14 cellular contexts compared by ENCODE assay signal in genomic region chr16:46894011-46894672, GRCh38. TPM values are rescaled to one million over a fixed set of nuclear protein-coding genes. Genes with fewer than 3 reads are reported as not detected.
DNase-seq lines count a peak whose midpoint lies in the region; ATAC-seq and TF ChIP-seq lines count a peak whose summit lies in the region.
"Had no signal": no experiment of that assay in that cellular context is flagged by ENCODE, and none has a peak within 500 bp of the region (broad histone marks: within the 10 kb centered on the region; RNA-seq: fewer than 3 reads in every experiment).

No MANE protein-coding gene starts in this region.

- H3K4me1 Mint-ChIP-seq in HFFc6 (ENCODE audit: low read depth) = peaks cover 8% of the 10 kb centered on the region

- no peaks in the 10 kb centered on the region for H3K9me3 Mint-ChIP-seq in HFFc6
- H3K9me3 Mint-ChIP-seq: mesothelial cell of epicardium had no signal

- DNase-seq in left kidney (ENCODE audit: low read depth, low spot score) (peak; percentile 44), sciatic nerve (ENCODE audit: low spot score) (no peak), NCI-H1436 treated with DMSO at 0.1 percent for 48 hours (lab: John Stamatoyannopoulos, UW) (no peak), activated gamma-delta T cell treated with Interleukin-2 at 50 U/mL for 16 hours (no peak), HFFc6 (no peak)
- DNase-seq: activated CD8-positive, alpha-beta T cell treated with anti-CD3 and anti-CD28 coated beads, Interleukin-2, amount 10 ng/mL, durations not matched to agents 7 days and 5 days; GDM1; Karpas-422; NCI-H146; NCI-H524 treated with DMSO at 0.1 percent for 48 hours had no signal

- no peaks in the 10 kb centered on the region for H3K36me3 Mint-ChIP-seq in HFFc6 (ENCODE audit: low read depth)

- no peaks in the 10 kb centered on the region for H3K27me3 Mint-ChIP-seq in HFFc6 (ENCODE audit: insufficient read depth)

- H3K27ac Mint-ChIP-seq in HFFc6 = no peak overlapping the region
- H3K27ac Mint-ChIP-seq: activated CD8-positive, alpha-beta T cell treated with anti-CD3 and anti-CD28 coated beads, Interleukin-2, amount 10 ng/mL, durations not matched to agents 7 days and 5 days; mesothelial cell of epicardium had no signal

- ATAC-seq in sciatic nerve (peak; percentile 60), GM21619 (IDR thresholded peaks at IDR 0.05; ENCODE audit: unreplicated experiment) (no peak)
- ATAC-seq: activated CD8-positive, alpha-beta T cell treated with anti-CD3 and anti-CD28 coated beads, Interleukin-2, amount 10 ng/mL, durations not matched to agents 7 days and 5 days had no signal

- intact Hi-C loops in sciatic nerve (cut with DNase I) = no loop called here

- peak overlapping the region; percentile 70 for H3K27ac ChIP-seq in C4-2B
- H3K27ac ChIP-seq in cingulate gyrus (ENCODE audit: low read depth, low read length) = peak overlapping the region; percentile 41

- TF ChIP-seq CTCF in C4-2B (conservative IDR thresholded peaks at IDR 0.05) = no peak
- no peak for TF ChIP-seq CTCF in HFFc6 (IDR thresholded peaks at IDR 0.05)

- H3K4me3 Mint-ChIP-seq in HFFc6 = no peak overlapping the region
- H3K4me3 Mint-ChIP-seq: activated CD8-positive, alpha-beta T cell treated with anti-CD3 and anti-CD28 coated beads, Interleukin-2, amount 10 ng/mL, durations not matched to agents 7 days and 5 days; mesothelial cell of epicardium had no signal

RNA-seq across cellular contexts. Expression of gene GPT2, which starts 10.0 kb away (rescaled TPM):
- total RNA-seq in sciatic nerve = 37.1 TPM
- total RNA-seq in HFFc6 (2021; fragmentation: NEBNext Ultra II Directional; extraction: Animal tissue kit (Norgen Biotek cat#: 25700)) = 10 to 100 TPM; 11.5 to 17.4 (median 14.0) TPM
